In genomic region chr16:76963614-76964315, GRCh38 we compare ENCODE assay signal across 14 cellular contexts.
DNase-seq lines count a peak whose midpoint lies in the region; ATAC-seq and TF ChIP-seq lines count a peak whose summit lies in the region.
"Had no signal": no experiment of that assay in that cellular context is flagged by ENCODE, and none has a peak within 500 bp of the region (broad histone marks: within the 10 kb centered on the region; RNA-seq: fewer than 3 reads in every experiment).

No MANE protein-coding gene starts in this region.

- WGBS in esophagus muscularis mucosa = 86% methylated on average over 9 of the region's 9 CpGs

- no peaks in the 10 kb centered on the region for H3K27me3 ChIP-seq in esophagus muscularis mucosa
- H3K27me3 ChIP-seq: tibial artery had no signal

- DNase-seq in NCI-H146 (lab: John Stamatoyannopoulos, UW) (peak; percentile 86), naive B cell (no peak), glomerular visceral epithelial cell (ENCODE audit: extremely low spot score) (no peak), esophagus muscularis mucosa (ENCODE audit: extremely low spot score) (no peak)
- DNase-seq: activated effector memory CD4-positive, alpha-beta T cell treated with Interleukin-2 at 50 U/mL for 16 hours; C1 segment of cervical spinal cord; central memory CD4-positive, alpha-beta T cell; GOT3; left ventricle myocardium superior; tibial artery had no signal

- H3K36me3 ChIP-seq in esophagus muscularis mucosa = no peaks in the 10 kb centered on the region
- H3K36me3 ChIP-seq: tibial artery had no signal

- H3K4me1 Mint-ChIP-seq in naive B cell = no peaks in the 10 kb centered on the region

- no peak for TF ChIP-seq EP300 in esophagus muscularis mucosa (IDR thresholded peaks at IDR 0.05)

- no peak for TF ChIP-seq POLR2A in esophagus muscularis mucosa (IDR thresholded peaks at IDR 0.05; ENCODE audit: low read depth)

- H3K27me3 Mint-ChIP-seq in naive B cell = no peaks in the 10 kb centered on the region

- H3K9me3 Mint-ChIP-seq in naive B cell = peaks cover 0 to 14% (median 1%) of the 10 kb centered on the region in 7 donors

- ATAC-seq in GM19324 (IDR thresholded peaks at IDR 0.05; ENCODE audit: low FRiP score, unreplicated experiment) = peak; percentile 82
- ATAC-seq in HG03045 (IDR thresholded peaks at IDR 0.05; ENCODE audit: unreplicated experiment) = peak; percentile 81
- ATAC-seq in naive B cell (ENCODE audit: low read depth in 2 of 2) = peak; percentile 25 to 28
- ATAC-seq in GM21423 (IDR thresholded peaks at IDR 0.05; ENCODE audit: unreplicated experiment) = no peak
- ATAC-seq: left ventricle myocardium superior had no signal

- no peak for TF ChIP-seq CTCF in esophagus muscularis mucosa (IDR thresholded peaks at IDR 0.05)

- H3K27ac Mint-ChIP-seq in naive B cell = no peak overlapping the region

- H3K4me1 ChIP-seq in esophagus muscularis mucosa = no peaks in the 10 kb centered on the region
- H3K4me1 ChIP-seq: tibial artery had no signal

- H3K4me3 ChIP-seq in esophagus muscularis mucosa = no peak overlapping the region
- H3K4me3 ChIP-seq: smooth muscle cell, tibial artery had no signal

- H3K4me3 Mint-ChIP-seq in naive B cell = no peak overlapping the region

- H3K27ac ChIP-seq in esophagus muscularis mucosa (replicated peaks in 1 of 4) = no peak overlapping the region
- H3K27ac ChIP-seq: tibial artery had no signal

- no peaks in the 10 kb centered on the region for H3K9me3 ChIP-seq in esophagus muscularis mucosa
- H3K9me3 ChIP-seq: tibial artery had no signal

- H3K36me3 Mint-ChIP-seq in naive B cell = no peaks in the 10 kb centered on the region

- intact Hi-C loops in esophagus muscularis mucosa (cut with DNase I) = no loop called here
